In genomic region chr5:180605554-180606214, GRCh38 we compare ENCODE assay signal across 8 cellular contexts. TPM values are rescaled to one million over a fixed set of nuclear protein-coding genes. Genes with fewer than 3 reads are reported as not detected.
DNase-seq lines count a peak whose midpoint lies in the region; ATAC-seq and TF ChIP-seq lines count a peak whose summit lies in the region.

No MANE protein-coding gene starts in this region.

- peak; percentile 27 for DNase-seq in GM12864 (ENCODE audit: low read depth)
- peak in 33 of 34 experiments; percentile 14 to 82 (median 49) for DNase-seq in T-cell
- peak; percentile 12 for DNase-seq in astrocyte of the cerebellum (ENCODE audit: low read depth)
- DNase-seq in iPS DF 6.9 (ENCODE audit: low read depth, low spot score), result peak; percentile 57
- peak; percentile 47 to 68 for DNase-seq in stimulated activated CD4-positive, alpha-beta T cell treated with anti-CD3 and anti-CD28 coated beads, Interleukin-4, amount 100 ng/mL, for 48 hours (ENCODE audit: low read depth in 2 of 2)
- DNase-seq in amniotic stem cell (lab: John Stamatoyannopoulos, UW), result no peak

- H3K9me3 Mint-ChIP-seq in T-cell, result no peaks in the 10 kb centered on the region

- WGBS in iPS DF 6.9 (ENCODE audit: insufficient coverage, insufficient read length), result no CpG with 5 or more reads among the region's 11 CpGs

- no peak overlapping the region for H3K9ac ChIP-seq in KMS-11

- H3K4me3 Mint-ChIP-seq in T-cell, result no peak overlapping the region

- no peak overlapping the region for H3K4me2 ChIP-seq in KMS-11

- peaks cover 2 to 7% (median 4%) of the 10 kb centered on the region in 3 donors for H3K4me1 Mint-ChIP-seq in T-cell

- no peak overlapping the region for H3K27ac Mint-ChIP-seq in T-cell

- H3K4me3 ChIP-seq in GM12864 (ENCODE audit: low read depth, low read length) (no peak overlapping the region), KMS-11 (IDR thresholded peaks at IDR 0.05; ENCODE audit: insufficient read depth, low read depth, low read length) (no peak overlapping the region), astrocyte of the cerebellum (ENCODE audit: low read depth, low read length) (no peak overlapping the region), iPS DF 6.9 (ENCODE audit: low read length) (no peak overlapping the region)

- H3K79me2 ChIP-seq in KMS-11 (ENCODE audit: insufficient read depth, low read depth), result no peaks in the 10 kb centered on the region

- in situ Hi-C loops in astrocyte of the cerebellum (cut with HindIII; ENCODE audit: low sequenced_read_pairs), result no loop called here

- no peak overlapping the region for H3K27ac ChIP-seq in KMS-11
- no peak overlapping the region for H3K27ac ChIP-seq in iPS DF 6.9 (ENCODE audit: low read length)

- H4K20me1 ChIP-seq in KMS-11 (ENCODE audit: insufficient read depth), result no peaks in the 10 kb centered on the region

- no peaks in the 10 kb centered on the region for H3K36me3 ChIP-seq in KMS-11 (ENCODE audit: insufficient read depth)
- no peaks in the 10 kb centered on the region for H3K36me3 ChIP-seq in iPS DF 6.9 (ENCODE audit: control insufficient read depth, insufficient read depth, low read length)

- H3K27me3 Mint-ChIP-seq in T-cell, result no peaks in the 10 kb centered on the region

- no peaks in the 10 kb centered on the region for H3K9me3 ChIP-seq in iPS DF 6.9 (ENCODE audit: control insufficient read depth, insufficient read depth, low read length)

- H3K27me3 ChIP-seq in KMS-11 (ENCODE audit: insufficient read depth, low read depth) (no peaks in the 10 kb centered on the region; the same call in 1 of the 2 replicates), iPS DF 6.9 (ENCODE audit: control insufficient read depth, insufficient read depth, low read length) (no peaks in the 10 kb centered on the region)

- peak; percentile 55 to 74 (median 56) for ATAC-seq in T-cell (replicated peaks in 1 of 4)
- ATAC-seq in GM21786 (IDR thresholded peaks at IDR 0.05; ENCODE audit: unreplicated experiment), result no peak

- H3K36me3 Mint-ChIP-seq in T-cell, result no peaks in the 10 kb centered on the region

- H2AFZ ChIP-seq in KMS-11 (ENCODE audit: low read depth), result no peak overlapping the region

- TF ChIP-seq CTCF in GM12864 (IDR thresholded peaks at IDR 0.05; ENCODE audit: low read depth, low read length, missing control alignments) (peak; percentile 90), KMS-11 (conservative IDR thresholded peaks at IDR 0.05; ENCODE audit: low read depth, low read length) (peak; percentile 71), astrocyte of the cerebellum (IDR thresholded peaks at IDR 0.05; ENCODE audit: low read depth, low read length, missing control alignments) (peak; percentile 80)

- CTCF ChIA-PET in T-cell (lab: Charles Lee), result interaction anchor here in 1 of 2 donors (1.6 kb wide), 1 partner anchor 81 kb away, joined by 8 read pairs; no protein-coding TSS in a partner anchor

- POLR2A ChIA-PET in T-cell (lab: Charles Lee), result no interaction called here

- H3K4me1 ChIP-seq in KMS-11 (ENCODE audit: low read depth, poor library complexity, severe bottlenecking), result no peaks in the 10 kb centered on the region
- H3K4me1 ChIP-seq in iPS DF 6.9 (ENCODE audit: control insufficient read depth, insufficient read depth, low read length), result no peaks in the 10 kb centered on the region; the same call in 1 of the 2 replicates

RNA-seq across cellular contexts. Expression of gene SCGB3A1, which starts 14.4 kb away (rescaled TPM):
- under 1 TPM in 2 of 5 donors, not detected in 3; 0.92 to 0.99 TPM for total RNA-seq in T-cell

RNA-seq across cellular contexts. Expression of gene FLT4, which starts 43.7 kb away (rescaled TPM):
- 10 to 100 TPM in 1 of 5 donors, 1 to 10 TPM in 4; 5.0 to 11.6 (median 8.6) TPM for total RNA-seq in T-cell
